In genomic region chr17:17422641-17423040, GRCh38 we compare ENCODE assay signal across 16 cellular contexts. TPM values are rescaled to one million over a fixed set of nuclear protein-coding genes. Genes with fewer than 3 reads are reported as not detected.
DNase-seq lines count a peak whose midpoint lies in the region; ATAC-seq and TF ChIP-seq lines count a peak whose summit lies in the region.
"Had no signal": no experiment of that assay in that cellular context is flagged by ENCODE, and none has a peak within 500 bp of the region (broad histone marks: within the 10 kb centered on the region; RNA-seq: fewer than 3 reads in every experiment).

No MANE protein-coding gene starts in this region.

- peaks cover 10% of the 10 kb centered on the region for H3K27me3 Mint-ChIP-seq in nephron progenitor cell (ENCODE audit: low read depth, poor library complexity)
- H3K27me3 Mint-ChIP-seq: CD4-positive, alpha-beta T cell had no signal

- peak; percentile 33 for ATAC-seq in Right ventricle myocardium inferior
- no peak for ATAC-seq in left cardiac atrium
- ATAC-seq in HG03097 (IDR thresholded peaks at IDR 0.05; ENCODE audit: low FRiP score, unreplicated experiment), result no peak

- no peaks in the 10 kb centered on the region for H3K4me1 Mint-ChIP-seq in nephron progenitor cell
- H3K4me1 Mint-ChIP-seq: H9 had no signal

- intact Hi-C loops in Right ventricle myocardium inferior (cut with DNase I) (loop anchor here (2.0 to 5.0 kb wide), 2 partner anchors 55 to 58 kb away; partner anchors contain the start of gene MED9), left cardiac atrium (cut with DNase I) (no loop called here), sigmoid colon (cut with DNase I) (no loop called here)

- H3K36me3 Mint-ChIP-seq in nephron progenitor cell (ENCODE audit: low read depth), result no peaks in the 10 kb centered on the region

- H3K27me3 ChIP-seq in BLaER1 treated with 17β-estradiol and CSF1 and Interleukin-3, amounts not matched to agents 10 nM and 100 nM, result no peaks in the 10 kb centered on the region
- H3K27me3 ChIP-seq in sigmoid colon, result no peaks in the 10 kb centered on the region

- TF ChIP-seq POLR2A in sigmoid colon (IDR thresholded peaks at IDR 0.05), result no peak

- H3K4me3 Mint-ChIP-seq in nephron progenitor cell, result no peak overlapping the region
- H3K4me3 Mint-ChIP-seq: CD4-positive, alpha-beta T cell; H9 had no signal

- peaks cover 28% of the 10 kb centered on the region for H3K9me3 Mint-ChIP-seq in nephron progenitor cell
- H3K9me3 Mint-ChIP-seq: CD4-positive, alpha-beta T cell had no signal

- H3K36me3 ChIP-seq in BLaER1 treated with 17β-estradiol and CSF1 and Interleukin-3, amounts not matched to agents 10 nM and 100 nM, result peaks cover 0 to 22% (median 18%) of the 10 kb centered on the region in 11 experiments; a peak in 14 of 22 replicates
- H3K36me3 ChIP-seq in sigmoid colon, result no peaks in the 10 kb centered on the region

- H3K27ac Mint-ChIP-seq in nephron progenitor cell, result peak overlapping the region; percentile 66
- H3K27ac Mint-ChIP-seq: CD4-positive, alpha-beta T cell; H9 had no signal

- H3K9ac ChIP-seq in BLaER1 treated with 17β-estradiol and CSF1 and Interleukin-3, amounts not matched to agents 10 nM and 100 nM, result peak overlapping the region in 6 of 11 experiments; percentile 17 to 83 (median 69); a peak in 10 of 22 replicates

- H3K4me1 ChIP-seq in BLaER1 treated with 17β-estradiol and CSF1 and Interleukin-3, amounts not matched to agents 10 nM and 100 nM, result peaks cover 13 to 63% (median 59%) of the 10 kb centered on the region in 10 experiments
- H3K4me1 ChIP-seq in sigmoid colon, result no peaks in the 10 kb centered on the region

- DNase-seq in Right ventricle myocardium inferior (ENCODE audit: missing footprints) (no peak), left cardiac atrium (no peak), nephron progenitor cell (no peak), sigmoid colon (peak; percentile 53), iPS-NIHi11 (ENCODE audit: low spot score) (no peak), COLO668 (lab: John Stamatoyannopoulos, UW; ENCODE audit: unreplicated experiment) (no peak)
- DNase-seq: 8988T; AML-193; C1 segment of cervical spinal cord; CD4-positive, alpha-beta T cell; DMS79; EL; GOT3; H9 had no signal

- H3K4me3 ChIP-seq in BLaER1 treated with 17β-estradiol and CSF1 and Interleukin-3, amounts not matched to agents 10 nM and 100 nM, result 0 out of 20 replicates have a peak overlapping the region, but pooled peaks of 1 of the 10 experiments have one; percentile 9
- H3K4me3 ChIP-seq in sigmoid colon, result no peak overlapping the region

- peak overlapping the region in 9 of 11 experiments; percentile 71 to 87 (median 83); a peak in 17 of 22 replicates for H3K4me2 ChIP-seq in BLaER1 treated with 17β-estradiol and CSF1 and Interleukin-3, amounts not matched to agents 10 nM and 100 nM

- TF ChIP-seq EP300 in sigmoid colon (IDR thresholded peaks at IDR 0.05), result no peak

- H3K9me3 ChIP-seq in BLaER1 treated with 17β-estradiol and CSF1 and Interleukin-3, amounts not matched to agents 10 nM and 100 nM (replicated peaks in 1 of 11), result peaks cover 34 to 63% (median 46%) of the 10 kb centered on the region in 11 experiments
- peaks cover 0 to 3% (median 0%) of the 10 kb centered on the region in 4 donors for H3K9me3 ChIP-seq in sigmoid colon

- no peaks in the 10 kb centered on the region for H4K20me1 ChIP-seq in BLaER1 treated with 17β-estradiol and CSF1 and Interleukin-3, amounts not matched to agents 10 nM and 100 nM

- TF ChIP-seq CTCF in nephron progenitor cell (IDR thresholded peaks at IDR 0.05), result no peak
- no peak for TF ChIP-seq CTCF in sigmoid colon (IDR thresholded peaks at IDR 0.05)

- WGBS in sigmoid colon, 2 donors, result 92 to 94% methylated on average over 7 of the region's 7 CpGs

- peak overlapping the region in 8 of 11 experiments; percentile 87 to 94 (median 92); a peak in 16 of 22 replicates for H3K27ac ChIP-seq in BLaER1 treated with 17β-estradiol and CSF1 and Interleukin-3, amounts not matched to agents 10 nM and 100 nM
- H3K27ac ChIP-seq in sigmoid colon, result no peak overlapping the region

RNA-seq across cellular contexts. Expression of gene MED9, which starts 54.2 kb away (rescaled TPM):
- total RNA-seq in Right ventricle myocardium inferior (40.4 TPM), left cardiac atrium (10 to 100 TPM; 26.8 to 35.1 TPM), sigmoid colon (10 to 100 TPM in 3 of 4 donors, 1 to 10 TPM in 1; 9.7 to 15.3 (median 13.7) TPM)
- polyA plus RNA-seq in sigmoid colon, result 10 to 100 TPM; 16.8 to 17.9 (median 17.3) TPM

Comparison
In these comparisons a context has a peak if more than half of its experiments do, and no peak if none do; other contexts are left out.
1. H3K27ac ChIP-seq: peak in BLaER1 treated with 17β-estradiol and CSF1 and Interleukin-3, amounts not matched to agents 10 nM and 100 nM (8 of 11); none in sigmoid colon (0 of 4).